In genomic region chr4:123452585-123452984, GRCh38 we compare ENCODE assay signal across 1 cellular context.
TF ChIP-seq lines count a peak whose summit lies in the region.

No MANE protein-coding gene starts in this region.

TF ChIP-seq in SK-N-SH, 30 proteins besides CTCF, POLR2A, EP300 and RAD21 (continued from another document):
- TF ChIP-seq REST (IDR thresholded peaks at IDR 0.05; ENCODE audit: low read depth, low read length): no peak
- TF ChIP-seq GATA2 (CRISPR knock-in tag; IDR thresholded peaks at IDR 0.05): peak; percentile 81
- peak; percentile 77 for TF ChIP-seq PBX3 (IDR thresholded peaks at IDR 0.05)
- peak; percentile 93 for TF ChIP-seq RCOR1 (IDR thresholded peaks at IDR 0.05; ENCODE audit: low read length)
- no peak for TF ChIP-seq ELF1 (IDR thresholded peaks at IDR 0.05)
- no peak for TF ChIP-seq FOXM1 (IDR thresholded peaks at IDR 0.05; ENCODE audit: low read depth)
- no peak for TF ChIP-seq YY1 (IDR thresholded peaks at IDR 0.05; ENCODE audit: low read depth)
- TF ChIP-seq MAX (IDR thresholded peaks at IDR 0.05; ENCODE audit: low read depth): peak; percentile 65
- TF ChIP-seq TEAD4 (IDR thresholded peaks at IDR 0.05; ENCODE audit: borderline replicate concordance, insufficient read depth): no peak
- no peak for TF ChIP-seq MEF2A (IDR thresholded peaks at IDR 0.05; ENCODE audit: borderline replicate concordance, low read depth)
- 0 out of 2 replicates have a peak, but pooled peaks have one; percentile 26 for TF ChIP-seq SIN3A (IDR thresholded peaks at IDR 0.05; ENCODE audit: borderline replicate concordance, low read depth, low read length)
- TF ChIP-seq EZH2phosphoT487 (IDR thresholded peaks at IDR 0.05; ENCODE audit: borderline replicate concordance, low read depth): no peak
